In the genomic region with DNA sequence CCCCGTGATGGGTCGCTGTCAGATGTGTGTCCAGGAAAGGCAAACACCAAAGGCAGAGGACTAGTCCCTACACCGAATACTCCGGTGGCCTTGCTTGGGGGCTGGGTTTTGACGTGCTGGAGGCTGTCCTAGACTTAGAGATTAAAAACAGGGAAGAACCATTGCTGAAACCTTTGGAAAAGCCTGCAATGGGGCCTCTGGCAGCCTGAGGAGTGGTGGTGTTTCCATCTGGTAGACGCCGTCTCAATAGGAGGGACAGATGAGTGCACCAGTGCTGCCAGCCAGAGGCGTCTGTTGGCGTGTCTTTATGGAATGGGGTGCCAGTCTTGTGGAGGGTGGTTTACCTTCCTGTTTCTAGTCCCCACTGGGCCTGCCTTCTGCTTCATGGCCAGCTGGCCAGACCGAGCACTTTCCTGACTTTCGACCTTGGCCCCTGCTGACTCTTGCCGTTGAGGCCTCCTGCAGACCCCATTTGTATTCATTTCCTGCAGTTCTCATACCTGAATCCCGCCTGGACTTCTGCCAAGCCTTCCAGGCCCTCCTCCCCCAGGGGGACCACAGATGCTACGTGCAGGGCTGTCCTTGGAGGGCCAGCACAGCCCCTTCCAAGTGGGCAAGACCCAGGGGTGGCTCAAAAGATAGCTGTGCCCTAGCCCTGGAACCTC, we compare ENCODE assay signal across 1 cellular context.
TF ChIP-seq lines count a peak whose summit lies in the region.

No MANE protein-coding gene starts in this region.

TF ChIP-seq in HepG2, 621 proteins besides CTCF, POLR2A, EP300 and RAD21 (continued from another document and continues in another):
- TF ChIP-seq, protein P1, sequence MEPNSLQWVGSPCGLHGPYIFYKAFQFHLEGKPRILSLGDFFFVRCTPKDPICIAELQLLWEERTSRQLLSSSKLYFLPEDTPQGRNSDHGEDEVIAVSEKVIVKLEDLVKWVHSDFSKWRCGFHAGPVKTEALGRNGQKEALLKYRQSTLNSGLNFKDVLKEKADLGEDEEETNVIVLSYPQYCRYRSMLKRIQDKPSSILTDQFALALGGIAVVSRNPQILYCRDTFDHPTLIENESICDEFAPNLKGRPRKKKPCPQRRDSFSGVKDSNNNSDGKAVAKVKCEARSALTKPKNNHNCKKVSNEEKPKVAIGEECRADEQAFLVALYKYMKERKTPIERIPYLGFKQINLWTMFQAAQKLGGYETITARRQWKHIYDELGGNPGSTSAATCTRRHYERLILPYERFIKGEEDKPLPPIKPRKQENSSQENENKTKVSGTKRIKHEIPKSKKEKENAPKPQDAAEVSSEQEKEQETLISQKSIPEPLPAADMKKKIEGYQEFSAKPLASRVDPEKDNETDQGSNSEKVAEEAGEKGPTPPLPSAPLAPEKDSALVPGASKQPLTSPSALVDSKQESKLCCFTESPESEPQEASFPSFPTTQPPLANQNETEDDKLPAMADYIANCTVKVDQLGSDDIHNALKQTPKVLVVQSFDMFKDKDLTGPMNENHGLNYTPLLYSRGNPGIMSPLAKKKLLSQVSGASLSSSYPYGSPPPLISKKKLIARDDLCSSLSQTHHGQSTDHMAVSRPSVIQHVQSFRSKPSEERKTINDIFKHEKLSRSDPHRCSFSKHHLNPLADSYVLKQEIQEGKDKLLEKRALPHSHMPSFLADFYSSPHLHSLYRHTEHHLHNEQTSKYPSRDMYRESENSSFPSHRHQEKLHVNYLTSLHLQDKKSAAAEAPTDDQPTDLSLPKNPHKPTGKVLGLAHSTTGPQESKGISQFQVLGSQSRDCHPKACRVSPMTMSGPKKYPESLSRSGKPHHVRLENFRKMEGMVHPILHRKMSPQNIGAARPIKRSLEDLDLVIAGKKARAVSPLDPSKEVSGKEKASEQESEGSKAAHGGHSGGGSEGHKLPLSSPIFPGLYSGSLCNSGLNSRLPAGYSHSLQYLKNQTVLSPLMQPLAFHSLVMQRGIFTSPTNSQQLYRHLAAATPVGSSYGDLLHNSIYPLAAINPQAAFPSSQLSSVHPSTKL (CRISPR knock-in tag; IDR thresholded peaks at IDR 0.05) = peak; percentile 51; the same call in 1 of the 2 replicates
- peak; percentile 19 to 36; a peak in 1 of 4 replicates for TF ChIP-seq NR2F1 (CRISPR knock-in tag; IDR thresholded peaks at IDR 0.05)
- TF ChIP-seq, protein P2, sequence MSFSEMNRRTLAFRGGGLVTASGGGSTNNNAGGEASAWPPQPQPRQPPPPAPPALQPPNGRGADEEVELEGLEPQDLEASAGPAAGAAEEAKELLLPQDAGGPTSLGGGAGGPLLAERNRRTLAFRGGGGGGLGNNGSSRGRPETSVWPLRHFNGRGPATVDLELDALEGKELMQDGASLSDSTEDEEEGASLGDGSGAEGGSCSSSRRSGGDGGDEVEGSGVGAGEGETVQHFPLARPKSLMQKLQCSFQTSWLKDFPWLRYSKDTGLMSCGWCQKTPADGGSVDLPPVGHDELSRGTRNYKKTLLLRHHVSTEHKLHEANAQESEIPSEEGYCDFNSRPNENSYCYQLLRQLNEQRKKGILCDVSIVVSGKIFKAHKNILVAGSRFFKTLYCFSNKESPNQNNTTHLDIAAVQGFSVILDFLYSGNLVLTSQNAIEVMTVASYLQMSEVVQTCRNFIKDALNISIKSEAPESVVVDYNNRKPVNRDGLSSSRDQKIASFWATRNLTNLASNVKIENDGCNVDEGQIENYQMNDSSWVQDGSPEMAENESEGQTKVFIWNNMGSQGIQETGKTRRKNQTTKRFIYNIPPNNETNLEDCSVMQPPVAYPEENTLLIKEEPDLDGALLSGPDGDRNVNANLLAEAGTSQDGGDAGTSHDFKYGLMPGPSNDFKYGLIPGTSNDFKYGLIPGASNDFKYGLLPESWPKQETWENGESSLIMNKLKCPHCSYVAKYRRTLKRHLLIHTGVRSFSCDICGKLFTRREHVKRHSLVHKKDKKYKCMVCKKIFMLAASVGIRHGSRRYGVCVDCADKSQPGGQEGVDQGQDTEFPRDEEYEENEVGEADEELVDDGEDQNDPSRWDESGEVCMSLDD (CRISPR knock-in tag; IDR thresholded peaks at IDR 0.05; ENCODE audit: borderline replicate concordance) = no peak
- no peak for TF ChIP-seq ZNF891 (CRISPR knock-in tag; IDR thresholded peaks at IDR 0.05)
- TF ChIP-seq ZBTB38 (CRISPR knock-in tag; IDR thresholded peaks at IDR 0.05) = peak; percentile 78
- 0 out of 2 replicates have a peak, but pooled peaks have one; percentile 40 for TF ChIP-seq NR2F2 (IDR thresholded peaks at IDR 0.05; ENCODE audit: borderline replicate concordance, low read depth)
- 0 out of 2 replicates have a peak, but pooled peaks have one; percentile 33 for TF ChIP-seq ESRRA (CRISPR knock-in tag; IDR thresholded peaks at IDR 0.05; ENCODE audit: low read depth)
- peak; percentile 56; the same call in 1 of the 2 replicates for TF ChIP-seq RXRA (CRISPR knock-in tag; IDR thresholded peaks at IDR 0.05)
- TF ChIP-seq, protein P3, sequence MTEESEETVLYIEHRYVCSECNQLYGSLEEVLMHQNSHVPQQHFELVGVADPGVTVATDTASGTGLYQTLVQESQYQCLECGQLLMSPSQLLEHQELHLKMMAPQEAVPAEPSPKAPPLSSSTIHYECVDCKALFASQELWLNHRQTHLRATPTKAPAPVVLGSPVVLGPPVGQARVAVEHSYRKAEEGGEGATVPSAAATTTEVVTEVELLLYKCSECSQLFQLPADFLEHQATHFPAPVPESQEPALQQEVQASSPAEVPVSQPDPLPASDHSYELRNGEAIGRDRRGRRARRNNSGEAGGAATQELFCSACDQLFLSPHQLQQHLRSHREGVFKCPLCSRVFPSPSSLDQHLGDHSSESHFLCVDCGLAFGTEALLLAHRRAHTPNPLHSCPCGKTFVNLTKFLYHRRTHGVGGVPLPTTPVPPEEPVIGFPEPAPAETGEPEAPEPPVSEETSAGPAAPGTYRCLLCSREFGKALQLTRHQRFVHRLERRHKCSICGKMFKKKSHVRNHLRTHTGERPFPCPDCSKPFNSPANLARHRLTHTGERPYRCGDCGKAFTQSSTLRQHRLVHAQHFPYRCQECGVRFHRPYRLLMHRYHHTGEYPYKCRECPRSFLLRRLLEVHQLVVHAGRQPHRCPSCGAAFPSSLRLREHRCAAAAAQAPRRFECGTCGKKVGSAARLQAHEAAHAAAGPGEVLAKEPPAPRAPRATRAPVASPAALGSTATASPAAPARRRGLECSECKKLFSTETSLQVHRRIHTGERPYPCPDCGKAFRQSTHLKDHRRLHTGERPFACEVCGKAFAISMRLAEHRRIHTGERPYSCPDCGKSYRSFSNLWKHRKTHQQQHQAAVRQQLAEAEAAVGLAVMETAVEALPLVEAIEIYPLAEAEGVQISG (CRISPR knock-in tag; IDR thresholded peaks at IDR 0.05) = no peak
- TF ChIP-seq ZNF431 (CRISPR knock-in tag; IDR thresholded peaks at IDR 0.05; ENCODE audit: borderline replicate concordance, low read depth) = peak; percentile 95; the same call in 1 of the 2 replicates
- TF ChIP-seq SALL1 (CRISPR knock-in tag; IDR thresholded peaks at IDR 0.05) = peak; percentile 59; the same call in 1 of the 2 replicates
- peak; percentile 21; the same call in 1 of the 2 replicates for TF ChIP-seq NR2F6 (IDR thresholded peaks at IDR 0.05)
- peak; percentile 52 for TF ChIP-seq NR2F6 (CRISPR knock-in tag; IDR thresholded peaks at IDR 0.05)
- TF ChIP-seq, protein P4, sequence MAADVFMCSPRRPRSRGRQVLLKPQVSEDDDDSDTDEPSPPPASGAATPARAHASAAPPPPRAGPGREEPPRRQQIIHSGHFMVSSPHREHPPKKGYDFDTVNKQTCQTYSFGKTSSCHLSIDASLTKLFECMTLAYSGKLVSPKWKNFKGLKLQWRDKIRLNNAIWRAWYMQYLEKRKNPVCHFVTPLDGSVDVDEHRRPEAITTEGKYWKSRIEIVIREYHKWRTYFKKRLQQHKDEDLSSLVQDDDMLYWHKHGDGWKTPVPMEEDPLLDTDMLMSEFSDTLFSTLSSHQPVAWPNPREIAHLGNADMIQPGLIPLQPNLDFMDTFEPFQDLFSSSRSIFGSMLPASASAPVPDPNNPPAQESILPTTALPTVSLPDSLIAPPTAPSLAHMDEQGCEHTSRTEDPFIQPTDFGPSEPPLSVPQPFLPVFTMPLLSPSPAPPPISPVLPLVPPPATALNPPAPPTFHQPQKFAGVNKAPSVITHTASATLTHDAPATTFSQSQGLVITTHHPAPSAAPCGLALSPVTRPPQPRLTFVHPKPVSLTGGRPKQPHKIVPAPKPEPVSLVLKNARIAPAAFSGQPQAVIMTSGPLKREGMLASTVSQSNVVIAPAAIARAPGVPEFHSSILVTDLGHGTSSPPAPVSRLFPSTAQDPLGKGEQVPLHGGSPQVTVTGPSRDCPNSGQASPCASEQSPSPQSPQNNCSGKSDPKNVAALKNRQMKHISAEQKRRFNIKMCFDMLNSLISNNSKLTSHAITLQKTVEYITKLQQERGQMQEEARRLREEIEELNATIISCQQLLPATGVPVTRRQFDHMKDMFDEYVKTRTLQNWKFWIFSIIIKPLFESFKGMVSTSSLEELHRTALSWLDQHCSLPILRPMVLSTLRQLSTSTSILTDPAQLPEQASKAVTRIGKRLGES (CRISPR knock-in tag; IDR thresholded peaks at IDR 0.05; ENCODE audit: borderline replicate concordance) = no peak
- TF ChIP-seq MAFF (IDR thresholded peaks at IDR 0.05; ENCODE audit: low read depth, low read length) = no peak
- TF ChIP-seq, protein P5, sequence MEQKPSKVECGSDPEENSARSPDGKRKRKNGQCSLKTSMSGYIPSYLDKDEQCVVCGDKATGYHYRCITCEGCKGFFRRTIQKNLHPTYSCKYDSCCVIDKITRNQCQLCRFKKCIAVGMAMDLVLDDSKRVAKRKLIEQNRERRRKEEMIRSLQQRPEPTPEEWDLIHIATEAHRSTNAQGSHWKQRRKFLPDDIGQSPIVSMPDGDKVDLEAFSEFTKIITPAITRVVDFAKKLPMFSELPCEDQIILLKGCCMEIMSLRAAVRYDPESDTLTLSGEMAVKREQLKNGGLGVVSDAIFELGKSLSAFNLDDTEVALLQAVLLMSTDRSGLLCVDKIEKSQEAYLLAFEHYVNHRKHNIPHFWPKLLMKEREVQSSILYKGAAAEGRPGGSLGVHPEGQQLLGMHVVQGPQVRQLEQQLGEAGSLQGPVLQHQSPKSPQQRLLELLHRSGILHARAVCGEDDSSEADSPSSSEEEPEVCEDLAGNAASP (CRISPR knock-in tag; IDR thresholded peaks at IDR 0.05; ENCODE audit: borderline replicate concordance) = peak; percentile 82; the same call in 1 of the 2 replicates
- no peak for TF ChIP-seq ZNF766 (CRISPR knock-in tag; IDR thresholded peaks at IDR 0.05; ENCODE audit: borderline replicate concordance)
- TF ChIP-seq, protein P6, sequence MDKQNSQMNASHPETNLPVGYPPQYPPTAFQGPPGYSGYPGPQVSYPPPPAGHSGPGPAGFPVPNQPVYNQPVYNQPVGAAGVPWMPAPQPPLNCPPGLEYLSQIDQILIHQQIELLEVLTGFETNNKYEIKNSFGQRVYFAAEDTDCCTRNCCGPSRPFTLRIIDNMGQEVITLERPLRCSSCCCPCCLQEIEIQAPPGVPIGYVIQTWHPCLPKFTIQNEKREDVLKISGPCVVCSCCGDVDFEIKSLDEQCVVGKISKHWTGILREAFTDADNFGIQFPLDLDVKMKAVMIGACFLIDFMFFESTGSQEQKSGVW (CRISPR knock-in tag; IDR thresholded peaks at IDR 0.05; ENCODE audit: borderline replicate concordance) = no peak
- TF ChIP-seq ZNF780A (CRISPR knock-in tag; IDR thresholded peaks at IDR 0.05) = no peak
- TF ChIP-seq, protein P7, sequence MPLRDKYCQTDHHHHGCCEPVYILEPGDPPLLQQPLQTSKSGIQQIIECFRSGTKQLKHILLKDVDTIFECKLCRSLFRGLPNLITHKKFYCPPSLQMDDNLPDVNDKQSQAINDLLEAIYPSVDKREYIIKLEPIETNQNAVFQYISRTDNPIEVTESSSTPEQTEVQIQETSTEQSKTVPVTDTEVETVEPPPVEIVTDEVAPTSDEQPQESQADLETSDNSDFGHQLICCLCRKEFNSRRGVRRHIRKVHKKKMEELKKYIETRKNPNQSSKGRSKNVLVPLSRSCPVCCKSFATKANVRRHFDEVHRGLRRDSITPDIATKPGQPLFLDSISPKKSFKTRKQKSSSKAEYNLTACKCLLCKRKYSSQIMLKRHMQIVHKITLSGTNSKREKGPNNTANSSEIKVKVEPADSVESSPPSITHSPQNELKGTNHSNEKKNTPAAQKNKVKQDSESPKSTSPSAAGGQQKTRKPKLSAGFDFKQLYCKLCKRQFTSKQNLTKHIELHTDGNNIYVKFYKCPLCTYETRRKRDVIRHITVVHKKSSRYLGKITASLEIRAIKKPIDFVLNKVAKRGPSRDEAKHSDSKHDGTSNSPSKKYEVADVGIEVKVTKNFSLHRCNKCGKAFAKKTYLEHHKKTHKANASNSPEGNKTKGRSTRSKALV (CRISPR knock-in tag; IDR thresholded peaks at IDR 0.05) = no peak
- no peak for TF ChIP-seq ZNF660 (CRISPR knock-in tag; IDR thresholded peaks at IDR 0.05; ENCODE audit: borderline replicate concordance, low read depth)
- no peak for TF ChIP-seq ZNF446 (CRISPR knock-in tag; IDR thresholded peaks at IDR 0.05)
- no peak for TF ChIP-seq KAT8 (CRISPR knock-in tag; IDR thresholded peaks at IDR 0.05)
- no peak for TF ChIP-seq FOXK1 (CRISPR knock-in tag; IDR thresholded peaks at IDR 0.05; ENCODE audit: borderline replicate concordance, low read depth)
- TF ChIP-seq, protein P8, sequence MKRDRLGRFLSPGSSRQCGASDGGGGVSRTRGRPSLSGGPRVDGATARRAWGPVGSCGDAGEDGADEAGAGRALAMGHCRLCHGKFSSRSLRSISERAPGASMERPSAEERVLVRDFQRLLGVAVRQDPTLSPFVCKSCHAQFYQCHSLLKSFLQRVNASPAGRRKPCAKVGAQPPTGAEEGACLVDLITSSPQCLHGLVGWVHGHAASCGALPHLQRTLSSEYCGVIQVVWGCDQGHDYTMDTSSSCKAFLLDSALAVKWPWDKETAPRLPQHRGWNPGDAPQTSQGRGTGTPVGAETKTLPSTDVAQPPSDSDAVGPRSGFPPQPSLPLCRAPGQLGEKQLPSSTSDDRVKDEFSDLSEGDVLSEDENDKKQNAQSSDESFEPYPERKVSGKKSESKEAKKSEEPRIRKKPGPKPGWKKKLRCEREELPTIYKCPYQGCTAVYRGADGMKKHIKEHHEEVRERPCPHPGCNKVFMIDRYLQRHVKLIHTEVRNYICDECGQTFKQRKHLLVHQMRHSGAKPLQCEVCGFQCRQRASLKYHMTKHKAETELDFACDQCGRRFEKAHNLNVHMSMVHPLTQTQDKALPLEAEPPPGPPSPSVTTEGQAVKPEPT (CRISPR knock-in tag; IDR thresholded peaks at IDR 0.05; ENCODE audit: low read depth) = no peak
- no peak for TF ChIP-seq ZNF24 (IDR thresholded peaks at IDR 0.05)
- no peak for TF ChIP-seq CBFB (CRISPR knock-in tag; IDR thresholded peaks at IDR 0.05)
- no peak for TF ChIP-seq ZNF317 (CRISPR knock-in tag; IDR thresholded peaks at IDR 0.05)
- 0 out of 2 replicates have a peak, but pooled peaks have one; percentile 41 for TF ChIP-seq ZC3H13 (CRISPR knock-in tag; IDR thresholded peaks at IDR 0.05)
- TF ChIP-seq, protein P9, sequence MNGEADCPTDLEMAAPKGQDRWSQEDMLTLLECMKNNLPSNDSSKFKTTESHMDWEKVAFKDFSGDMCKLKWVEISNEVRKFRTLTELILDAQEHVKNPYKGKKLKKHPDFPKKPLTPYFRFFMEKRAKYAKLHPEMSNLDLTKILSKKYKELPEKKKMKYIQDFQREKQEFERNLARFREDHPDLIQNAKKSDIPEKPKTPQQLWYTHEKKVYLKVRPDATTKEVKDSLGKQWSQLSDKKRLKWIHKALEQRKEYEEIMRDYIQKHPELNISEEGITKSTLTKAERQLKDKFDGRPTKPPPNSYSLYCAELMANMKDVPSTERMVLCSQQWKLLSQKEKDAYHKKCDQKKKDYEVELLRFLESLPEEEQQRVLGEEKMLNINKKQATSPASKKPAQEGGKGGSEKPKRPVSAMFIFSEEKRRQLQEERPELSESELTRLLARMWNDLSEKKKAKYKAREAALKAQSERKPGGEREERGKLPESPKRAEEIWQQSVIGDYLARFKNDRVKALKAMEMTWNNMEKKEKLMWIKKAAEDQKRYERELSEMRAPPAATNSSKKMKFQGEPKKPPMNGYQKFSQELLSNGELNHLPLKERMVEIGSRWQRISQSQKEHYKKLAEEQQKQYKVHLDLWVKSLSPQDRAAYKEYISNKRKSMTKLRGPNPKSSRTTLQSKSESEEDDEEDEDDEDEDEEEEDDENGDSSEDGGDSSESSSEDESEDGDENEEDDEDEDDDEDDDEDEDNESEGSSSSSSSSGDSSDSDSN (CRISPR knock-in tag; IDR thresholded peaks at IDR 0.05) = peak; percentile 24; the same call in 1 of the 2 replicates
- TF ChIP-seq POLR2AphosphoS2 (IDR thresholded peaks at IDR 0.05; ENCODE audit: low read depth, low read length) = no peak
- TF ChIP-seq RARA (CRISPR knock-in tag; IDR thresholded peaks at IDR 0.05) = peak; percentile 84
